In genomic region chr14:24843494-24843893, GRCh38 we compare ENCODE assay signal across 9 cellular contexts.
DNase-seq lines count a peak whose midpoint lies in the region; ATAC-seq and TF ChIP-seq lines count a peak whose summit lies in the region.
"Had no signal": no experiment of that assay in that cellular context is flagged by ENCODE, and none has a peak within 500 bp of the region (broad histone marks: within the 10 kb centered on the region; RNA-seq: fewer than 3 reads in every experiment).

No MANE protein-coding gene starts in this region.

- no peaks in the 10 kb centered on the region for H3K27me3 ChIP-seq in tibial artery

- no peak overlapping the region for H3K27ac ChIP-seq in tibial artery

- H3K4me3 ChIP-seq in tibial artery, result no peak overlapping the region

- no peak for TF ChIP-seq CTCF in tibial artery (IDR thresholded peaks at IDR 0.05)

- H3K36me3 ChIP-seq in tibial artery, result no peaks in the 10 kb centered on the region

- peak; percentile 24 for DNase-seq in CD1c-positive myeloid dendritic cell (ENCODE audit: extremely low spot score)
- DNase-seq in MV-4-11 (lab: John Stamatoyannopoulos, UW), result peak; percentile 90
- no peak for DNase-seq in occipital lobe (lab: John Stamatoyannopoulos, UW)
- DNase-seq in posterior cingulate gyrus, result no peak
- DNase-seq in tibial artery, result no peak
- no peak for DNase-seq in activated effector memory CD4-positive, alpha-beta T cell treated with Interleukin-2 at 50 U/mL for 16 hours

- no peaks in the 10 kb centered on the region for H3K9me3 ChIP-seq in tibial artery

- ATAC-seq in GM19372 (IDR thresholded peaks at IDR 0.05; ENCODE audit: low read depth, unreplicated experiment) (peak; percentile 96), HG02884 (IDR thresholded peaks at IDR 0.05; ENCODE audit: unreplicated experiment) (peak; percentile 88)
- ATAC-seq: SK-N-SH treated with all-trans-retinoic acid at 6 μM for 48 hours had no signal

- intact Hi-C loops in posterior cingulate gyrus (cut with DNase I) (no loop called here), tibial artery (cut with DNase I; ENCODE audit: low total_unique reads) (no loop called here)

- no peaks in the 10 kb centered on the region for H3K4me1 ChIP-seq in tibial artery

Comparison
In these comparisons a context has a peak if more than half of its experiments do, and no peak if none do; other contexts are left out.
1. DNase-seq: peak in CD1c-positive myeloid dendritic cell (single experiment) and MV-4-11 (single experiment); none in occipital lobe (single experiment), posterior cingulate gyrus (0 of 10), tibial artery (0 of 2) and activated effector memory CD4-positive, alpha-beta T cell treated with Interleukin-2 at 50 U/mL for 16 hours (single experiment).